Comparison of ENCODE assay signal across 1 cellular context in the genomic region with DNA sequence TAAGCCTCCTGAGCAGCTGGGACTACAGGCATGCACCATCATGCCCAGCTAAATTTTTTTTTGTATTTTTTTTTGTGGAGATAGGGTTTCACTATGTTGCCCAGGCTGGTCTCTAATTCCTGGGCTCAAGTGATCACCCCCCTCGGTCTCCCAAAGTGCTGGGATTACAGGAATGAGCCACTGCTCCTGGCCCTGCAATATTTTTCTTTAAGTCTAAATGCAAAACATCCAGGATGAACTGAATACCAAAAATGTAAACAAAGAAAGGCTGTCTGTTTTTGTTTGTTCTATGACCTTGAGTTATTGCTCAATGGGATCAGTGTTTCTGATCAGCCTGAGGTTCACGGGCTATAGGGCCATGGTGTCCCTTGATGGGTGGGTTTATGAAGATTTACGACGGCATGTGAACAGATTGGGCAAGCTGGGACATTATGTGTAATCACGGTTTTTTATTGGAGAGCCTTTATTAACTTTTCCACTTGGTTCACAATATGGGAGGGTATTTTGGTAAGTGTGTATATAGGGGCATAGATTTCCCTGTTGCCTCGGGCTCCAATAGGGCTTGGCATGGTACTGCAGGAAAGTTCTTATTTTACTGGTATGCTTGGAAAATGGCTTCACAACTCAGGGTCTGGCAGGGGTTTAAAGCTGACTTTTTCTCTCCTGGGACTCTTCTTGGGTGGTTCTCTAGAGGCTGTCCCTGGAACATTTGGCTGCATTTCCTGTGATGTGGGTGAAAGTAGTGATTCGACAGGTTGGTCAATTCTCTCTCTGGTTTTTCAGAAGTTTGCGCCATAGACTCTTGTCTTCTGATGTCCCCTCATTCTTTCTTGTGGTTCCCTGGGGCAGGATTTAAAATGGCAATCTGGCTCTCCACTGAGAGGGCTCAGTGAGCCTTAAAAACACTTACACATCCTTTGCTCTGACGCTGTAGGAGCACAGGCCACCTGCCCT.
TF ChIP-seq lines count a peak whose summit lies in the region.

No MANE protein-coding gene starts in this region.

TF ChIP-seq in HepG2, 621 proteins besides CTCF, POLR2A, EP300 and RAD21 (continued from another document and continues in another):
- no peak for TF ChIP-seq DMTF1 (CRISPR knock-in tag; IDR thresholded peaks at IDR 0.05)
- peak; percentile 96 for TF ChIP-seq CEBPB (IDR thresholded peaks at IDR 0.05; ENCODE audit: borderline replicate concordance, low read depth, low read length)
- TF ChIP-seq DPF2 (CRISPR knock-in tag; IDR thresholded peaks at IDR 0.05; ENCODE audit: borderline replicate concordance, low read depth) = peak; percentile 84; the same call in 1 of the 2 replicates
- TF ChIP-seq, protein P1, sequence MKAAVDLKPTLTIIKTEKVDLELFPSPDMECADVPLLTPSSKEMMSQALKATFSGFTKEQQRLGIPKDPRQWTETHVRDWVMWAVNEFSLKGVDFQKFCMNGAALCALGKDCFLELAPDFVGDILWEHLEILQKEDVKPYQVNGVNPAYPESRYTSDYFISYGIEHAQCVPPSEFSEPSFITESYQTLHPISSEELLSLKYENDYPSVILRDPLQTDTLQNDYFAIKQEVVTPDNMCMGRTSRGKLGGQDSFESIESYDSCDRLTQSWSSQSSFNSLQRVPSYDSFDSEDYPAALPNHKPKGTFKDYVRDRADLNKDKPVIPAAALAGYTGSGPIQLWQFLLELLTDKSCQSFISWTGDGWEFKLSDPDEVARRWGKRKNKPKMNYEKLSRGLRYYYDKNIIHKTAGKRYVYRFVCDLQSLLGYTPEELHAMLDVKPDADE (CRISPR knock-in tag; IDR thresholded peaks at IDR 0.05) = no peak
- no peak for TF ChIP-seq GLMP (CRISPR knock-in tag; IDR thresholded peaks at IDR 0.05; ENCODE audit: borderline replicate concordance)
- TF ChIP-seq ZNF720 (CRISPR knock-in tag; IDR thresholded peaks at IDR 0.05) = no peak
- no peak for TF ChIP-seq AKNA (CRISPR knock-in tag; IDR thresholded peaks at IDR 0.05; ENCODE audit: borderline replicate concordance)
- TF ChIP-seq SMARCE1 (IDR thresholded peaks at IDR 0.05; ENCODE audit: borderline replicate concordance) = no peak
- TF ChIP-seq PCBP2 (optimal IDR thresholded peaks at IDR 0.05; ENCODE audit: low read depth, low read length, poor library complexity, severe bottlenecking) = no peak
- TF ChIP-seq ZNF550 (CRISPR knock-in tag; IDR thresholded peaks at IDR 0.05; ENCODE audit: borderline replicate concordance) = no peak
- no peak for TF ChIP-seq SIN3A (IDR thresholded peaks at IDR 0.05; ENCODE audit: borderline replicate concordance, low read depth, low read length)
- no peak for TF ChIP-seq HHEX (CRISPR knock-in tag; IDR thresholded peaks at IDR 0.05)
- TF ChIP-seq, protein P2, sequence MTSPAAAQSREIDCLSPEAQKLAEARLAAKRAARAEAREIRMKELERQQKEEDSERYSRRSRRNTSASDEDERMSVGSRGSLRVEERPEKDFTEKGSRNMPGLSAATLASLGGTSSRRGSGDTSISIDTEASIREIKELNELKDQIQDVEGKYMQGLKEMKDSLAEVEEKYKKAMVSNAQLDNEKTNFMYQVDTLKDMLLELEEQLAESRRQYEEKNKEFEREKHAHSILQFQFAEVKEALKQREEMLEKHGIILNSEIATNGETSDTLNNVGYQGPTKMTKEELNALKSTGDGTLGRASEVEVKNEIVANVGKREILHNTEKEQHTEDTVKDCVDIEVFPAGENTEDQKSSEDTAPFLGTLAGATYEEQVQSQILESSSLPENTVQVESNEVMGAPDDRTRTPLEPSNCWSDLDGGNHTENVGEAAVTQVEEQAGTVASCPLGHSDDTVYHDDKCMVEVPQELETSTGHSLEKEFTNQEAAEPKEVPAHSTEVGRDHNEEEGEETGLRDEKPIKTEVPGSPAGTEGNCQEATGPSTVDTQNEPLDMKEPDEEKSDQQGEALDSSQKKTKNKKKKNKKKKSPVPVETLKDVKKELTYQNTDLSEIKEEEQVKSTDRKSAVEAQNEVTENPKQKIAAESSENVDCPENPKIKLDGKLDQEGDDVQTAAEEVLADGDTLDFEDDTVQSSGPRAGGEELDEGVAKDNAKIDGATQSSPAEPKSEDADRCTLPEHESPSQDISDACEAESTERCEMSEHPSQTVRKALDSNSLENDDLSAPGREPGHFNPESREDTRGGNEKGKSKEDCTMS (CRISPR knock-in tag; conservative IDR thresholded peaks at IDR 0.05) = no peak
- TF ChIP-seq TOE1 (CRISPR knock-in tag; IDR thresholded peaks at IDR 0.05) = no peak
- TF ChIP-seq ZNF678 (CRISPR knock-in tag; IDR thresholded peaks at IDR 0.05) = no peak
- TF ChIP-seq HNF4G (IDR thresholded peaks at IDR 0.05; ENCODE audit: borderline replicate concordance, low read depth, low read length) = peak; percentile 51; the same call in 1 of the 2 replicates
- TF ChIP-seq HNF4G (CRISPR knock-in tag; IDR thresholded peaks at IDR 0.05; ENCODE audit: borderline replicate concordance, low read depth) = peak; percentile 60; the same call in 1 of the 2 replicates
- no peak for TF ChIP-seq ZNF562 (CRISPR knock-in tag; IDR thresholded peaks at IDR 0.05; ENCODE audit: borderline replicate concordance)
- TF ChIP-seq, protein P3, sequence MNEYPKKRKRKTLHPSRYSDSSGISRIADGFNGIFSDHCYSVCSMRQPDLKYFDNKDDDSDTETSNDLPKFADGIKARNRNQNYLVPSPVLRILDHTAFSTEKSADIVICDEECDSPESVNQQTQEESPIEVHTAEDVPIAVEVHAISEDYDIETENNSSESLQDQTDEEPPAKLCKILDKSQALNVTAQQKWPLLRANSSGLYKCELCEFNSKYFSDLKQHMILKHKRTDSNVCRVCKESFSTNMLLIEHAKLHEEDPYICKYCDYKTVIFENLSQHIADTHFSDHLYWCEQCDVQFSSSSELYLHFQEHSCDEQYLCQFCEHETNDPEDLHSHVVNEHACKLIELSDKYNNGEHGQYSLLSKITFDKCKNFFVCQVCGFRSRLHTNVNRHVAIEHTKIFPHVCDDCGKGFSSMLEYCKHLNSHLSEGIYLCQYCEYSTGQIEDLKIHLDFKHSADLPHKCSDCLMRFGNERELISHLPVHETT (CRISPR knock-in tag; conservative IDR thresholded peaks at IDR 0.05) = no peak
- no peak for TF ChIP-seq ZMAT3 (CRISPR knock-in tag; conservative IDR thresholded peaks at IDR 0.05)
- TF ChIP-seq ZNF282 (IDR thresholded peaks at IDR 0.05; ENCODE audit: partially characterized antibody) = no peak
- TF ChIP-seq NONO (IDR thresholded peaks at IDR 0.05) = no peak
- peak; percentile 35 for TF ChIP-seq NONO (CRISPR knock-in tag; conservative IDR thresholded peaks at IDR 0.05)
- TF ChIP-seq, protein P4, sequence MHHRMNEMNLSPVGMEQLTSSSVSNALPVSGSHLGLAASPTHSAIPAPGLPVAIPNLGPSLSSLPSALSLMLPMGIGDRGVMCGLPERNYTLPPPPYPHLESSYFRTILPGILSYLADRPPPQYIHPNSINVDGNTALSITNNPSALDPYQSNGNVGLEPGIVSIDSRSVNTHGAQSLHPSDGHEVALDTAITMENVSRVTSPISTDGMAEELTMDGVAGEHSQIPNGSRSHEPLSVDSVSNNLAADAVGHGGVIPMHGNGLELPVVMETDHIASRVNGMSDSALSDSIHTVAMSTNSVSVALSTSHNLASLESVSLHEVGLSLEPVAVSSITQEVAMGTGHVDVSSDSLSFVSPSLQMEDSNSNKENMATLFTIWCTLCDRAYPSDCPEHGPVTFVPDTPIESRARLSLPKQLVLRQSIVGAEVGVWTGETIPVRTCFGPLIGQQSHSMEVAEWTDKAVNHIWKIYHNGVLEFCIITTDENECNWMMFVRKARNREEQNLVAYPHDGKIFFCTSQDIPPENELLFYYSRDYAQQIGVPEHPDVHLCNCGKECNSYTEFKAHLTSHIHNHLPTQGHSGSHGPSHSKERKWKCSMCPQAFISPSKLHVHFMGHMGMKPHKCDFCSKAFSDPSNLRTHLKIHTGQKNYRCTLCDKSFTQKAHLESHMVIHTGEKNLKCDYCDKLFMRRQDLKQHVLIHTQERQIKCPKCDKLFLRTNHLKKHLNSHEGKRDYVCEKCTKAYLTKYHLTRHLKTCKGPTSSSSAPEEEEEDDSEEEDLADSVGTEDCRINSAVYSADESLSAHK (CRISPR knock-in tag; IDR thresholded peaks at IDR 0.05; ENCODE audit: borderline replicate concordance) = no peak
- TF ChIP-seq ZMYM4 (CRISPR knock-in tag; IDR thresholded peaks at IDR 0.05) = peak; percentile 70
- TF ChIP-seq ZNF672 (CRISPR knock-in tag; IDR thresholded peaks at IDR 0.05) = no peak
- TF ChIP-seq IRX3 (CRISPR knock-in tag; IDR thresholded peaks at IDR 0.05; ENCODE audit: borderline replicate concordance, low read depth) = no peak
- TF ChIP-seq BRCA1 (CRISPR knock-in tag; IDR thresholded peaks at IDR 0.05) = no peak
- TF ChIP-seq NR2C2 (CRISPR knock-in tag; IDR thresholded peaks at IDR 0.05; ENCODE audit: borderline replicate concordance) = peak; percentile 27; the same call in 1 of the 2 replicates
- TF ChIP-seq NR2F1 (CRISPR knock-in tag; IDR thresholded peaks at IDR 0.05) = peak in 1 of 2 experiments; percentile 46; a peak in 1 of 4 replicates
- no peak for TF ChIP-seq MED13 (CRISPR knock-in tag; IDR thresholded peaks at IDR 0.05)
- no peak for TF ChIP-seq ZNF12 (CRISPR knock-in tag; IDR thresholded peaks at IDR 0.05)
- no peak for TF ChIP-seq MAFK (conservative IDR thresholded peaks at IDR 0.05 in 1 of 2, IDR thresholded peaks at IDR 0.05 in 1 of 2; ENCODE audit: low read length in 2 of 2)
- TF ChIP-seq, protein P5, sequence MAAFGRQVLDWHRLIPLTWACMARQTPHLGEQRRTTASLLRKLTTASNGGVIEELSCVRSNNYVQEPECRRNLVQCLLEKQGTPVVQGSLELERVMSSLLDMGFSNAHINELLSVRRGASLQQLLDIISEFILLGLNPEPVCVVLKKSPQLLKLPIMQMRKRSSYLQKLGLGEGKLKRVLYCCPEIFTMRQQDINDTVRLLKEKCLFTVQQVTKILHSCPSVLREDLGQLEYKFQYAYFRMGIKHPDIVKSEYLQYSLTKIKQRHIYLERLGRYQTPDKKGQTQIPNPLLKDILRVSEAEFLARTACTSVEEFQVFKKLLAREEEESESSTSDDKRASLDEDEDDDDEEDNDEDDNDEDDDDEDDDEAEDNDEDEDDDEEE (CRISPR knock-in tag; IDR thresholded peaks at IDR 0.05) = no peak
- no peak for TF ChIP-seq ZNF563 (CRISPR knock-in tag; IDR thresholded peaks at IDR 0.05)
